Comparison of ENCODE assay signal across 9 cellular contexts in the genomic region with DNA sequence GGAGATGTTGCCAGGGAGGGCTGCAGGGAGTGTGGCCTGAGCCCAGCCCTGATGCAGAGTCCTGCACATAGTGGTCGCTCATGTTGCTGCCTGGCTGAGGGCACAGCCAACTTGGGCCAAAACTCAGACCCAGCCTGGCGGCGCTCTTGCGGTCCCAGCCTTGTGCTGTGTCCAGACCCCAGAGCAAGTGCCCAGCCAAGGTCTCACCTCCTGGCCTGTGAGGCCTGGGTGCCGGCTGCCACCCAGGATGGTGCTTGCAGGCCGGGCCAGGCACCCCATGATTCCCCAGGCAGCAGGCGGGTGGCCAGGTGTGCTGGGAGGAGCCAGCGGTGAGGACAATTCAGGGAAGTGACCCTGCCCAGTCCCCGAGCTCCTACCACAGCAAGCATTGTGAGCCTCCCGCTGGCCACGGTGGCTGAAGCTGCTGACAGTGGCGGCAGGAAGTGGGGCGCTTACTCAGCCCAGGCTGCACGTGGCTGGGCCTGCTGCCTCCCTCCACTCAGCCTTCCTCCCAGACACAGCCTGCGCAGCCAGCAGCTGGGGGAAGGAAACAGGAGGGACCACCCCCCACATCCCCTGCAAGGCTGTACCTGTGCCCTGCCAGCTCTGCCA. TPM values are rescaled to one million over a fixed set of nuclear protein-coding genes. Genes with fewer than 3 reads are reported as not detected.
A peak's percentile ranks its signal among the peaks of the same experiment; 100 is the strongest.
DNase-seq lines count a peak whose midpoint lies in the region; ATAC-seq and TF ChIP-seq lines count a peak whose summit lies in the region.
"Had no signal": no experiment of that assay in that cellular context is flagged by ENCODE, and none has a peak within 500 bp of the region (broad histone marks: within the 10 kb centered on the region; RNA-seq: fewer than 3 reads in every experiment).

No MANE protein-coding gene starts in this region.

- TF ChIP-seq EP300 in sigmoid colon (IDR thresholded peaks at IDR 0.05), result no peak

- H3K27me3 ChIP-seq in SJCRH30 (no peaks in the 10 kb centered on the region), sigmoid colon (no peaks in the 10 kb centered on the region)

- H3K4me3 Mint-ChIP-seq in mesothelial cell of epicardium (no peak overlapping the region), Calu3 (ENCODE audit: low read depth, unreplicated experiment) (no peak overlapping the region)
- H3K4me3 Mint-ChIP-seq: central memory CD8-positive, alpha-beta T cell had no signal

- no peaks in the 10 kb centered on the region for H3K9me3 Mint-ChIP-seq in mesothelial cell of epicardium
- H3K9me3 Mint-ChIP-seq in Calu3 (ENCODE audit: low read depth, unreplicated experiment), result no peaks in the 10 kb centered on the region
- H3K9me3 Mint-ChIP-seq: central memory CD8-positive, alpha-beta T cell had no signal

- DNase-seq in GM13976 (ENCODE audit: low spot score) (peak; percentile 61), SJCRH30 (peak; percentile 56 to 58), fibroblast of mammary gland (ENCODE audit: low read depth) (peak; percentile 14), sigmoid colon (peak; percentile 80), AML-193 (lab: John Stamatoyannopoulos, UW) (no peak), mesothelial cell of epicardium (ENCODE audit: low spot score in 2 of 2, unreplicated experiment in 2 of 2) (no peak), Calu3 (no peak)

- TF ChIP-seq POLR2A in sigmoid colon (IDR thresholded peaks at IDR 0.05), result no peak

- CTCF ChIA-PET in Calu3 (lab: Charles Lee), result interaction anchor here (0.7 kb wide), 1 partner anchor 321 kb away, joined by 3 read pairs; no protein-coding TSS in a partner anchor

- H3K4me1 Mint-ChIP-seq in mesothelial cell of epicardium (peaks cover 31% of the 10 kb centered on the region), Calu3 (ENCODE audit: low read depth, unreplicated experiment) (no peaks in the 10 kb centered on the region)
- H3K4me1 Mint-ChIP-seq: central memory CD8-positive, alpha-beta T cell had no signal

- H3K36me3 ChIP-seq in SJCRH30 (no peaks in the 10 kb centered on the region), sigmoid colon (no peaks in the 10 kb centered on the region)

- TF ChIP-seq CTCF in GM13976 (IDR thresholded peaks at IDR 0.05; ENCODE audit: borderline replicate concordance, control extremely low read depth, extremely low read depth, insufficient read depth, missing control alignments), result no peak
- TF ChIP-seq CTCF in fibroblast of mammary gland (conservative IDR thresholded peaks at IDR 0.05; ENCODE audit: control insufficient read depth, insufficient read depth, low read depth, low read length), result no peak
- TF ChIP-seq CTCF in sigmoid colon (IDR thresholded peaks at IDR 0.05), result no peak
- no peak for TF ChIP-seq CTCF in mesothelial cell of epicardium (IDR thresholded peaks at IDR 0.05; ENCODE audit: unreplicated experiment)
- no peak for TF ChIP-seq CTCF in Calu3 (IDR thresholded peaks at IDR 0.05; ENCODE audit: unreplicated experiment)

- intact Hi-C loops in sigmoid colon (cut with DNase I), result no loop called here
- intact Hi-C loops in Calu3 (cut with micrococcal nuclease; ENCODE audit: unreplicated experiment), result no loop called here

- H3K27me3 Mint-ChIP-seq in mesothelial cell of epicardium (ENCODE audit: low read depth) (no peaks in the 10 kb centered on the region), Calu3 (ENCODE audit: unreplicated experiment) (no peaks in the 10 kb centered on the region)
- H3K27me3 Mint-ChIP-seq: central memory CD8-positive, alpha-beta T cell had no signal

- no TSS peak for BruUV-seq in Calu3 (replicated peaks; lab: Mats Ljungman, UMichigan)

- H3K27ac Mint-ChIP-seq in mesothelial cell of epicardium (no peak overlapping the region), Calu3 (ENCODE audit: unreplicated experiment) (no peak overlapping the region)

- no peak overlapping the region for H3K4me3 ChIP-seq in SJCRH30
- no peak overlapping the region for H3K4me3 ChIP-seq in fibroblast of mammary gland (ENCODE audit: control insufficient read depth, low read depth, low read length)
- no peak overlapping the region for H3K4me3 ChIP-seq in sigmoid colon

- ATAC-seq in HG03460 (IDR thresholded peaks at IDR 0.05; ENCODE audit: unreplicated experiment), result no peak

- H3K9me3 ChIP-seq in SJCRH30 (replicated peaks) (no peaks in the 10 kb centered on the region), sigmoid colon (no peaks in the 10 kb centered on the region)

- H3K36me3 Mint-ChIP-seq in mesothelial cell of epicardium (no peaks in the 10 kb centered on the region), Calu3 (ENCODE audit: insufficient read depth, unreplicated experiment) (no peaks in the 10 kb centered on the region)

- 71 to 79% methylated on average over 15 of the region's 15 CpGs for WGBS in sigmoid colon, 2 donors

- in situ Hi-C loops in GM13976 (cut with MboI; ENCODE audit: low sequenced_read_pairs, unreplicated experiment), result no loop called here

- H3K27ac ChIP-seq in SJCRH30 (peak overlapping the region; percentile 87), sigmoid colon (no peak overlapping the region)

- H3K4me1 ChIP-seq in SJCRH30 (peaks cover 74% of the 10 kb centered on the region), sigmoid colon (peaks cover 0 to 7% (median 3%) of the 10 kb centered on the region in 4 donors)

RNA-seq across cellular contexts. Expression of gene PGF, which starts 17.7 kb away (rescaled TPM):
- total RNA-seq in SJCRH30 (2014; rRNA removed; shearing (Covaris generic)), result 115 and 120 TPM in 2 replicates
- total RNA-seq in sigmoid colon (10 to 100 TPM in 2 of 4 donors, 1 to 10 TPM in 2; 3.6 to 15.6 (median 9.7) TPM), mesothelial cell of epicardium (8.4 to 9.6 TPM (median 8.6 TPM) in 3 replicates), Calu3 (2022) (1.2 and 2.1 TPM in 2 replicates)
- polyA plus RNA-seq in sigmoid colon, result 1 to 10 TPM; 1.2 to 9.1 (median 1.6) TPM

RNA-seq across cellular contexts. Expression of gene EIF2B2, which starts 29.6 kb away (rescaled TPM):
- 56.8 and 64.7 TPM in 2 replicates for total RNA-seq in SJCRH30 (2014; rRNA removed; shearing (Covaris generic))
- total RNA-seq in sigmoid colon (10 to 100 TPM; 34.1 to 37.5 (median 35.3) TPM), mesothelial cell of epicardium (31.0 to 34.7 TPM (median 33.9 TPM) in 3 replicates), Calu3 (2022) (41.2 and 42.9 TPM in 2 replicates)
- 10 to 100 TPM; 25.2 to 45.5 (median 40.0) TPM for polyA plus RNA-seq in sigmoid colon

RNA-seq across cellular contexts. Expression of gene RPS6KL1, which starts 50.0 kb away (rescaled TPM):
- 1.8 TPM in 2 replicates for total RNA-seq in SJCRH30 (2014; rRNA removed; shearing (Covaris generic))
- total RNA-seq in sigmoid colon (10 to 100 TPM in 1 of 4 donors, 1 to 10 TPM in 3; 4.6 to 11.1 (median 6.7) TPM), mesothelial cell of epicardium (0.13 to 1.1 TPM (median 0.70 TPM) in 3 replicates), Calu3 (2022) (16.4 and 18.5 TPM in 2 replicates)
- polyA plus RNA-seq in sigmoid colon, result 1 to 10 TPM; 1.8 to 4.0 (median 2.8) TPM

Comparison
In these comparisons a context has a peak if more than half of its experiments do, and no peak if none do; other contexts are left out.
1. DNase-seq: peak in GM13976 (single experiment), SJCRH30 (2 of 2), fibroblast of mammary gland (single experiment) and sigmoid colon (single experiment); none in AML-193 (0 of 2), mesothelial cell of epicardium (0 of 2) and Calu3 (single experiment).